In the genomic region with DNA sequence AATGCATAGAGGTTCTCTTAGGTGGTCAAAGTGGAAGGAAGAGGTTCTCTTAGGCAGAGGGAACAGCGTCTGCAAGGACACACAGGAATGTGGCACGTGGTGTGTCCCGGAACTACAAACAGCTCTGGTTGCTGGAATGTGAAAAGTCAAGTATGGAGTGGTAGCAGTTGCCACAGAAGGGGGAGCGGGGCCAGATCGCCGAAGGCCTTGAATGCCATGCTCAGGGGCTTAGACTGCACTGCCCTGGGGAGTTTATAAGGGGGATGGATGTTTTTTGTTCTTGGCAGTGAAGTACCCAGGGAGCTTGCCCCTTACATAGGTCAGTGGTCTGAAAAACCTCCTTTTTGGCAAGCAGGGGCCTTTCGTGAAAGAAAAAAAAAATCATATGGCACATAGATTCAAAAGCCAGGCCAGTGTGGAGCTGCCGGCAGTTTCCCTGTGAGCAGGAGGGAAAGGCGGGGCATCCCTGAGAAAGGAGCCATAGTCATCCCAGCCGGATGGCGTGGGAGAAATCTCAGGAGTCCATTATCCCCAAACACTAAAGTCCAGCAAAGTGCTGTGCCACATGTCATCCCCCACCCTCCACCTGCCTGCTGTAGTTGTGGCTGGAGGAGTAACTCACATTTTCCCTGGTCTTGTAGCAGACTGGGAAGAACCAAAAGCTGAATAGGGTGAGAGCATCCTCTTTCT, we compare ENCODE assay signal across 8 cellular contexts. TPM values are rescaled to one million over a fixed set of nuclear protein-coding genes. Genes with fewer than 3 reads are reported as not detected.
DNase-seq lines count a peak whose midpoint lies in the region; ATAC-seq and TF ChIP-seq lines count a peak whose summit lies in the region.

No MANE protein-coding gene starts in this region.

- peak in 1 of 2 donors; percentile 3 for ATAC-seq in gastrocnemius medialis

- CTCF ChIA-PET in RWPE1 (lab: Yijun Ruan, JAX) = interaction anchor here (0.6 to 0.8 kb wide), 3 partner anchors 46 to 421 kb away, joined by 3 read pairs; no protein-coding TSS in a partner anchor

- in situ Hi-C loops in gastrocnemius medialis (cut with MboI; ENCODE audit: low sequenced_read_pairs in 4 of 4) = loop anchor here (5.0 to 25.0 kb wide), 2 partner anchors 188 to 443 kb away; partner anchors contain the start of gene TLK1 (in 2 of the 4)

- peaks cover 4 to 5% of the 10 kb centered on the region in 2 donors for H3K4me1 ChIP-seq in gastrocnemius medialis

- H3K4me3 ChIP-seq in fibroblast of the aortic adventitia (ENCODE audit: low read depth, low read length) (peak overlapping the region; percentile 78), gastrocnemius medialis (peak overlapping the region; percentile 65 to 78 (median 74))

- intact Hi-C loops in gastrocnemius medialis (cut with DNase I; ENCODE audit: low total_unique reads) = loop anchor here (5.0 kb wide), 1 partner anchor 458 kb away; the partner anchor contains the start of genes DCAF17 and METTL8

- peak; percentile 57 for DNase-seq in GM03348 (ENCODE audit: low spot score)
- DNase-seq in RWPE1 (ENCODE audit: low spot score) = no peak
- DNase-seq in fibroblast of the aortic adventitia (ENCODE audit: low read depth) = peak; percentile 20
- no peak for DNase-seq in gastrocnemius medialis
- no peak for DNase-seq in DMS79 (lab: John Stamatoyannopoulos, UW)
- DNase-seq in activated CD8-positive, alpha-beta memory T cell treated with anti-CD3 and anti-CD28 coated beads, Interleukin-2, amount 50 U/mL, for 48 hours = no peak
- no peak for DNase-seq in NCI-H2107 treated with DMSO at 0.1 percent for 48 hours (lab: John Stamatoyannopoulos, UW; ENCODE audit: unreplicated experiment)
- DNase-seq in NCI-H526 treated with DMSO at 0.1 percent for 48 hours (lab: John Stamatoyannopoulos, UW) = no peak

- H3K9me3 ChIP-seq in gastrocnemius medialis = no peaks in the 10 kb centered on the region

- TF ChIP-seq POLR2A in gastrocnemius medialis (IDR thresholded peaks at IDR 0.05) = no peak

- no peaks in the 10 kb centered on the region for H3K27me3 ChIP-seq in gastrocnemius medialis

- H3K27ac ChIP-seq in RWPE1 (peak overlapping the region; percentile 66), gastrocnemius medialis (no peak overlapping the region)

- H3K36me3 ChIP-seq in gastrocnemius medialis = no peaks in the 10 kb centered on the region

- POLR2A ChIA-PET in RWPE1 (lab: Yijun Ruan, JAX; ENCODE audit: low non-redundant PET) = no interaction called here

- TF ChIP-seq CTCF in RWPE1 (conservative IDR thresholded peaks at IDR 0.05; ENCODE audit: low read depth) = no peak
- TF ChIP-seq CTCF in fibroblast of the aortic adventitia (IDR thresholded peaks at IDR 0.05; ENCODE audit: insufficient read depth, low read length) = no peak
- no peak for TF ChIP-seq CTCF in gastrocnemius medialis (IDR thresholded peaks at IDR 0.05 in 4 of 5, conservative IDR thresholded peaks at IDR 0.05 in 1 of 5)

RNA-seq across cellular contexts. Expression of gene GORASP2, which starts 45.4 kb away (rescaled TPM):
- total RNA-seq in fibroblast of the aortic adventitia (ENCODE audit: low replicate concordance) (27.9 and 67.7 TPM in 2 replicates), gastrocnemius medialis (10 to 100 TPM; 53.9 to 67.0 (median 56.3) TPM)

Comparison
In these comparisons a context has a peak if more than half of its experiments do, and no peak if none do; other contexts are left out.
1. DNase-seq: peak in GM03348 (single experiment) and fibroblast of the aortic adventitia (single experiment); none in RWPE1 (single experiment), gastrocnemius medialis (0 of 2), DMS79 (single experiment), activated CD8-positive, alpha-beta memory T cell treated with anti-CD3 and anti-CD28 coated beads, Interleukin-2, amount 50 U/mL, for 48 hours (single experiment), NCI-H2107 treated with DMSO at 0.1 percent for 48 hours (single experiment) and NCI-H526 treated with DMSO at 0.1 percent for 48 hours (single experiment).